2 cellular contexts compared by ENCODE assay signal in the genomic region with DNA sequence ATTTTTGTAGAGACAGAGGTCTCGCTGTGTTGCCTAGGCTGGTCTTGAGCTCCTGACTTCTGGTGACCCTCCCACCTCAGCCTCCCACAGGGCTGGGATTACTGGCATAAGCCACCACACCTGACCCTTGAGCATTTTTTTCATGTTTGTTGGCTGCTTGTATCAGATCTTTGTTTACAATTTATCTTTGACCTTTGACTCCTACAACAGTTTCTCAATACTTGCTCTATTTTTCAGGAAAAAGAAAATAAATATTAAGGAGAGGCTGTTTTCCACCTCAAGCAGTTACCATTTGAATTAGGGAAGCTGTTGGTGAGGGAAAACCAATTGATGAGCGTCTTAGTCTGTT.
TF ChIP-seq lines count a peak whose summit lies in the region.

No MANE protein-coding gene starts in this region.

TF ChIP-seq in K562, 482 proteins besides CTCF, POLR2A, EP300 and RAD21:
- TF ChIP-seq ZNF318 (IDR thresholded peaks at IDR 0.05; ENCODE audit: borderline replicate concordance in 1 of 2, low read depth in 1 of 2) (no peak), NR2C1 (IDR thresholded peaks at IDR 0.05) (peak; percentile 51), NR2C1 (tag; IDR thresholded peaks at IDR 0.05) (peak; percentile 59), ZSCAN29 (IDR thresholded peaks at IDR 0.05) (no peak)

TF ChIP-seq in HepG2, 621 proteins besides CTCF, POLR2A, EP300 and RAD21 (continues in another document):
- TF ChIP-seq ZNF431 (CRISPR knock-in tag; IDR thresholded peaks at IDR 0.05; ENCODE audit: borderline replicate concordance, low read depth) = no peak
- no peak for TF ChIP-seq ZBTB20 (CRISPR knock-in tag; IDR thresholded peaks at IDR 0.05; ENCODE audit: borderline replicate concordance, low read depth)
- TF ChIP-seq MAZ (IDR thresholded peaks at IDR 0.05; ENCODE audit: borderline replicate concordance, low read depth, low read length) = no peak
- TF ChIP-seq MAZ (CRISPR knock-in tag; IDR thresholded peaks at IDR 0.05; ENCODE audit: low read depth) = no peak
- TF ChIP-seq ZNF280D (CRISPR knock-in tag; IDR thresholded peaks at IDR 0.05) = no peak
- no peak for TF ChIP-seq ZBTB1 (CRISPR knock-in tag; IDR thresholded peaks at IDR 0.05; ENCODE audit: borderline replicate concordance)
- peak; percentile 94 for TF ChIP-seq NR2F2 (IDR thresholded peaks at IDR 0.05; ENCODE audit: borderline replicate concordance, low read depth)
- no peak for TF ChIP-seq KAT2B (IDR thresholded peaks at IDR 0.05; ENCODE audit: borderline replicate concordance, low read depth, low read length)
- peak; percentile 73; the same call in 1 of the 2 replicates for TF ChIP-seq FOXJ3 (CRISPR knock-in tag; IDR thresholded peaks at IDR 0.05; ENCODE audit: borderline replicate concordance)
- no peak for TF ChIP-seq ZNF546 (CRISPR knock-in tag; conservative IDR thresholded peaks at IDR 0.05)
- TF ChIP-seq PAWR (CRISPR knock-in tag; IDR thresholded peaks at IDR 0.05; ENCODE audit: borderline replicate concordance) = no peak
- TF ChIP-seq ZNF839 (CRISPR knock-in tag; IDR thresholded peaks at IDR 0.05; ENCODE audit: borderline replicate concordance) = no peak
- TF ChIP-seq ZKSCAN8 (CRISPR knock-in tag; IDR thresholded peaks at IDR 0.05; ENCODE audit: borderline replicate concordance) = 0 out of 2 replicates have a peak, but pooled peaks have one; percentile 51
- no peak for TF ChIP-seq HDAC6 (IDR thresholded peaks at IDR 0.05; ENCODE audit: low read depth, low read length)
- no peak for TF ChIP-seq U2AF2 (IDR thresholded peaks at IDR 0.05; ENCODE audit: low read depth, low read length)
- no peak for TF ChIP-seq ZNF10 (CRISPR knock-in tag; IDR thresholded peaks at IDR 0.05; ENCODE audit: borderline replicate concordance, low read depth)
- no peak for TF ChIP-seq RBFOX2 (IDR thresholded peaks at IDR 0.05; ENCODE audit: low read depth, low read length)
- no peak for TF ChIP-seq ATF3 (CRISPR knock-in tag; IDR thresholded peaks at IDR 0.05)
- 0 out of 2 replicates have a peak, but pooled peaks have one; percentile 25 for TF ChIP-seq SOX13 (IDR thresholded peaks at IDR 0.05)
- peak in 1 of 2 experiments; percentile 81; a peak in 1 of 4 replicates for TF ChIP-seq SOX13 (CRISPR knock-in tag; conservative IDR thresholded peaks at IDR 0.05 in 1 of 2, IDR thresholded peaks at IDR 0.05 in 1 of 2)
- TF ChIP-seq ZBTB43 (CRISPR knock-in tag; conservative IDR thresholded peaks at IDR 0.05) = no peak
- TF ChIP-seq GFI1 (CRISPR knock-in tag; IDR thresholded peaks at IDR 0.05; ENCODE audit: borderline replicate concordance) = no peak
- no peak for TF ChIP-seq ZNF598 (CRISPR knock-in tag; IDR thresholded peaks at IDR 0.05; ENCODE audit: borderline replicate concordance)
- no peak for TF ChIP-seq PAF1 (CRISPR knock-in tag; IDR thresholded peaks at IDR 0.05)
- no peak for TF ChIP-seq ZSCAN29 (CRISPR knock-in tag; conservative IDR thresholded peaks at IDR 0.05)
- no peak for TF ChIP-seq SP5 (CRISPR knock-in tag; IDR thresholded peaks at IDR 0.05; ENCODE audit: borderline replicate concordance, low read depth)
- TF ChIP-seq SAP130 (CRISPR knock-in tag; IDR thresholded peaks at IDR 0.05; ENCODE audit: low read depth) = peak; percentile 61
- peak; percentile 75 for TF ChIP-seq NR2C2 (CRISPR knock-in tag; IDR thresholded peaks at IDR 0.05; ENCODE audit: borderline replicate concordance)
- no peak for TF ChIP-seq RFX5 (IDR thresholded peaks at IDR 0.05; ENCODE audit: low read depth, low read length)
- no peak for TF ChIP-seq GATAD1 (CRISPR knock-in tag; IDR thresholded peaks at IDR 0.05)
- TF ChIP-seq ATRX (CRISPR knock-in tag; IDR thresholded peaks at IDR 0.05; ENCODE audit: borderline replicate concordance) = no peak
- TF ChIP-seq KDM4B (CRISPR knock-in tag; IDR thresholded peaks at IDR 0.05) = 0 out of 2 replicates have a peak, but pooled peaks have one; percentile 48
- TF ChIP-seq SMAD3 (CRISPR knock-in tag; IDR thresholded peaks at IDR 0.05) = peak; percentile 93
- TF ChIP-seq CREB3 (CRISPR knock-in tag; IDR thresholded peaks at IDR 0.05) = no peak
- no peak for TF ChIP-seq CBX2 (IDR thresholded peaks at IDR 0.05; ENCODE audit: low read depth, low read length)
- TF ChIP-seq CBX2 (CRISPR knock-in tag; IDR thresholded peaks at IDR 0.05; ENCODE audit: low read depth) = no peak
- no peak for TF ChIP-seq ATF7-NPFF (CRISPR knock-in tag; IDR thresholded peaks at IDR 0.05; ENCODE audit: low read depth)
- TF ChIP-seq MIER2 (CRISPR knock-in tag; IDR thresholded peaks at IDR 0.05) = no peak
- no peak for TF ChIP-seq GPBP1L1 (CRISPR knock-in tag; IDR thresholded peaks at IDR 0.05)
- TF ChIP-seq SIX4 (CRISPR knock-in tag; IDR thresholded peaks at IDR 0.05) = 0 out of 2 replicates have a peak, but pooled peaks have one; percentile 36
- no peak for TF ChIP-seq MATR3 (CRISPR knock-in tag; IDR thresholded peaks at IDR 0.05)
- TF ChIP-seq MXI1 (IDR thresholded peaks at IDR 0.05; ENCODE audit: borderline replicate concordance, low read depth, low read length) = no peak
- TF ChIP-seq, protein P1, sequence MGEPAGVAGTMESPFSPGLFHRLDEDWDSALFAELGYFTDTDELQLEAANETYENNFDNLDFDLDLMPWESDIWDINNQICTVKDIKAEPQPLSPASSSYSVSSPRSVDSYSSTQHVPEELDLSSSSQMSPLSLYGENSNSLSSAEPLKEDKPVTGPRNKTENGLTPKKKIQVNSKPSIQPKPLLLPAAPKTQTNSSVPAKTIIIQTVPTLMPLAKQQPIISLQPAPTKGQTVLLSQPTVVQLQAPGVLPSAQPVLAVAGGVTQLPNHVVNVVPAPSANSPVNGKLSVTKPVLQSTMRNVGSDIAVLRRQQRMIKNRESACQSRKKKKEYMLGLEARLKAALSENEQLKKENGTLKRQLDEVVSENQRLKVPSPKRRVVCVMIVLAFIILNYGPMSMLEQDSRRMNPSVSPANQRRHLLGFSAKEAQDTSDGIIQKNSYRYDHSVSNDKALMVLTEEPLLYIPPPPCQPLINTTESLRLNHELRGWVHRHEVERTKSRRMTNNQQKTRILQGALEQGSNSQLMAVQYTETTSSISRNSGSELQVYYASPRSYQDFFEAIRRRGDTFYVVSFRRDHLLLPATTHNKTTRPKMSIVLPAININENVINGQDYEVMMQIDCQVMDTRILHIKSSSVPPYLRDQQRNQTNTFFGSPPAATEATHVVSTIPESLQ (CRISPR knock-in tag; conservative IDR thresholded peaks at IDR 0.05) = no peak
- no peak for TF ChIP-seq CCDC6 (CRISPR knock-in tag; IDR thresholded peaks at IDR 0.05)
- TF ChIP-seq ZNF781 (CRISPR knock-in tag; IDR thresholded peaks at IDR 0.05; ENCODE audit: borderline replicate concordance, not compliant biosample characterization) = no peak
- TF ChIP-seq ZNF576 (CRISPR knock-in tag; IDR thresholded peaks at IDR 0.05) = no peak
- TF ChIP-seq ZSCAN22 (CRISPR knock-in tag; IDR thresholded peaks at IDR 0.05) = no peak
- no peak for TF ChIP-seq ZNF883 (CRISPR knock-in tag; IDR thresholded peaks at IDR 0.05; ENCODE audit: not compliant biosample characterization)
- TF ChIP-seq ZNF674 (CRISPR knock-in tag; IDR thresholded peaks at IDR 0.05; ENCODE audit: low read depth) = no peak
- TF ChIP-seq, protein P2, sequence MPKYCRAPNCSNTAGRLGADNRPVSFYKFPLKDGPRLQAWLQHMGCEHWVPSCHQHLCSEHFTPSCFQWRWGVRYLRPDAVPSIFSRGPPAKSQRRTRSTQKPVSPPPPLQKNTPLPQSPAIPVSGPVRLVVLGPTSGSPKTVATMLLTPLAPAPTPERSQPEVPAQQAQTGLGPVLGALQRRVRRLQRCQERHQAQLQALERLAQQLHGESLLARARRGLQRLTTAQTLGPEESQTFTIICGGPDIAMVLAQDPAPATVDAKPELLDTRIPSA (CRISPR knock-in tag; IDR thresholded peaks at IDR 0.05; ENCODE audit: borderline replicate concordance) = no peak
- no peak for TF ChIP-seq ZSCAN20 (CRISPR knock-in tag; IDR thresholded peaks at IDR 0.05; ENCODE audit: borderline replicate concordance)
- no peak for TF ChIP-seq NKX3-1 (CRISPR knock-in tag; IDR thresholded peaks at IDR 0.05)
- peak; percentile 18 for TF ChIP-seq ASH2L (IDR thresholded peaks at IDR 0.05; ENCODE audit: insufficient read length, low read depth, low read length)
- no peak for TF ChIP-seq YEATS2 (CRISPR knock-in tag; IDR thresholded peaks at IDR 0.05; ENCODE audit: borderline replicate concordance)
- TF ChIP-seq CAMTA2 (CRISPR knock-in tag; IDR thresholded peaks at IDR 0.05; ENCODE audit: borderline replicate concordance) = no peak
- TF ChIP-seq, protein P3, sequence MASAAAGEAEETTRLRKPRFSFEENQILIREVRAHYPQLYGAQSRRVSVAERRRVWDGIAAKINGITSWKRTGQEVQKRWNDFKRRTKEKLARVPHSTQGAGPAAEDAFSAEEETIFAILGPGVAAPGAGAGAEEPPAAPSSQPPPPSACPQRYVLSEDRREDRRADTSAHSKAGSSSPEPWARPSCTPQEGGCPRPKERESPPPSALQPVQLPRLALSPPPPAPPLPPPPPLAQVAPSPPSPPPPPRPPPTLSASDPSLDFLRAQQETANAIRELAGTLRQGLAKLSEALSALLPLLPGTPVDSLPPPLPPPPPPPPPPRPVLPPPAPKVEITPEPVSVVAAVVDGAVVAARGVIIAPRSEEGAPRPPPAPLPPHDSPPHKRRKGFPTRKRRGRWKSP (CRISPR knock-in tag; IDR thresholded peaks at IDR 0.05) = no peak; the same call in 1 of the 2 replicates
- no peak for TF ChIP-seq MNT (IDR thresholded peaks at IDR 0.05)
- TF ChIP-seq, protein P4, sequence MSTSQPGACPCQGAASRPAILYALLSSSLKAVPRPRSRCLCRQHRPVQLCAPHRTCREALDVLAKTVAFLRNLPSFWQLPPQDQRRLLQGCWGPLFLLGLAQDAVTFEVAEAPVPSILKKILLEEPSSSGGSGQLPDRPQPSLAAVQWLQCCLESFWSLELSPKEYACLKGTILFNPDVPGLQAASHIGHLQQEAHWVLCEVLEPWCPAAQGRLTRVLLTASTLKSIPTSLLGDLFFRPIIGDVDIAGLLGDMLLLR (CRISPR knock-in tag; IDR thresholded peaks at IDR 0.05) = no peak
